12 cellular contexts compared by ENCODE assay signal in genomic region chr10:77702166-77702565, GRCh38.
A peak's percentile ranks its signal among the peaks of the same experiment; 100 is the strongest.
DNase-seq lines count a peak whose midpoint lies in the region; ATAC-seq, FAIRE-seq and TF ChIP-seq lines count a peak whose summit lies in the region.
"Had no signal": no experiment of that assay in that cellular context is flagged by ENCODE, and none has a peak within 500 bp of the region (broad histone marks: within the 10 kb centered on the region; RNA-seq: fewer than 3 reads in every experiment).

No MANE protein-coding gene starts in this region.

- WGBS in gastroesophageal sphincter (ENCODE audit: low coverage in 1 of 2), 2 donors: 32 to 51% methylated on average over 3 of the region's 3 CpGs

- DNase-seq in GM04504 (ENCODE audit: low read depth): peak; percentile 57
- DNase-seq in LHCN-M2 (ENCODE audit: low read depth): peak; percentile 87
- DNase-seq in bronchial epithelial cell (ENCODE audit: low read depth): peak; percentile 93
- peak; percentile 23 for DNase-seq in occipital lobe (lab: John Stamatoyannopoulos, UW)
- no peak for DNase-seq in G401 (ENCODE audit: low spot score)
- DNase-seq in stimulated activated naive CD4-positive, alpha-beta T cell (lab: John Stamatoyannopoulos, UW): no peak
- DNase-seq: activated T-cell treated with anti-CD3 and anti-CD28 coated beads, Interleukin-2, amount 50 U/mL, for 48 hours; DND-41; NCI-H748 treated with DMSO at 0.1 percent for 48 hours; trophoblast cell had no signal

- ATAC-seq in gastroesophageal sphincter (no peak), GM19452 (IDR thresholded peaks at IDR 0.05; ENCODE audit: unreplicated experiment) (no peak)

- TF ChIP-seq POLR2A in gastroesophageal sphincter (IDR thresholded peaks at IDR 0.05): no peak

- no peaks in the 10 kb centered on the region for H3K9me3 ChIP-seq in gastroesophageal sphincter

- no peak overlapping the region for H3K4me3 ChIP-seq in bronchial epithelial cell (ENCODE audit: low read depth, low read length)
- H3K4me3 ChIP-seq in gastroesophageal sphincter: no peak overlapping the region

- FAIRE-seq in bronchial epithelial cell (lab: Jason Lieb, UNC): no peak

- no peak for TF ChIP-seq EP300 in gastroesophageal sphincter (IDR thresholded peaks at IDR 0.05)

- no peaks in the 10 kb centered on the region for H3K4me1 ChIP-seq in gastroesophageal sphincter

- in situ Hi-C loops in G401 (cut with HindIII; ENCODE audit: low sequenced_read_pairs): no loop called here

- H3K27ac ChIP-seq in gastroesophageal sphincter: no peak overlapping the region

- H3K36me3 ChIP-seq in bronchial epithelial cell (ENCODE audit: control insufficient read depth, insufficient read depth, low read length) (no peaks in the 10 kb centered on the region), gastroesophageal sphincter (no peaks in the 10 kb centered on the region)

- no peak for TF ChIP-seq CTCF in bronchial epithelial cell (IDR thresholded peaks at IDR 0.05; ENCODE audit: insufficient read depth, low read length, severe bottlenecking)
- no peak for TF ChIP-seq CTCF in gastroesophageal sphincter (IDR thresholded peaks at IDR 0.05)

- no peaks in the 10 kb centered on the region for H3K27me3 ChIP-seq in bronchial epithelial cell (ENCODE audit: control insufficient read depth, insufficient read depth, low read length)
- H3K27me3 ChIP-seq in gastroesophageal sphincter: no peaks in the 10 kb centered on the region

Comparison
In these comparisons a context has a peak if more than half of its experiments do, and no peak if none do; other contexts are left out.
1. DNase-seq: peak in GM04504 (single experiment), LHCN-M2 (single experiment), bronchial epithelial cell (single experiment) and occipital lobe (single experiment); none in G401 (single experiment) and stimulated activated naive CD4-positive, alpha-beta T cell (0 of 6).